Comparison of ENCODE assay signal across 11 cellular contexts in the genomic region with DNA sequence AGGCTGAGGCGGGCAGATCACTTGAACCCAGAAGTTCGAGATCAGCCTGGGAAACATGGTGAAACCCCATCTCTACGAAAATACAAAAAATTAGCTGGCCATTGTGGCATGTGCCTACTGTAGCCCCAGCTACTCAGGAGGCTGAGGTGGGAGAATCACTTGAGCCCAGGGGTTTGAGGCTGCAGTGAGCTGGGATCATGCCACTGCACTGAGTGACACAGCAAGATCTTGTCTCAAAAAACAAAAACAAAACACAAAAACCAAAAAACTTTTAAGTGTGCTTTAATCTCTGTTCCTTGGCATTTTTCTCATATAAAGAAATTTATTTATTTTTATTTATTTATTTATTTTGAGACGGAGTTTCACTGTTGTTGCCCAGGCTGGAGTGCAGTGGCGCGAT.
"Had no signal": no experiment of that assay in that cellular context is flagged by ENCODE, and none has a peak within 500 bp of the region (broad histone marks: within the 10 kb centered on the region; RNA-seq: fewer than 3 reads in every experiment).

No MANE protein-coding gene starts in this region.

- FAIRE-seq: H1, H54 had no signal

- H3K4me3 ChIP-seq: GM23248, GM23338, HAP-1 had no signal

- H3K4me1 ChIP-seq: HAP-1 had no signal

- H3K9ac ChIP-seq: GM23248 had no signal

- H3K9me3 ChIP-seq: HAP-1 had no signal

- H3K27ac ChIP-seq: GM23248 had no signal

- H2AFZ ChIP-seq: GM23248, GM23338 had no signal

- ATAC-seq: GM23338, HCT116 had no signal

- DNase-seq: GM23248, GOT3, H7, H9, HCEC 1CT, HFFc6 had no signal

- H3K36me3 ChIP-seq: HAP-1 had no signal

- H3K4me2 ChIP-seq: GM23338 had no signal
